ENCODE assay signal across 21 cellular contexts in the genomic region with DNA sequence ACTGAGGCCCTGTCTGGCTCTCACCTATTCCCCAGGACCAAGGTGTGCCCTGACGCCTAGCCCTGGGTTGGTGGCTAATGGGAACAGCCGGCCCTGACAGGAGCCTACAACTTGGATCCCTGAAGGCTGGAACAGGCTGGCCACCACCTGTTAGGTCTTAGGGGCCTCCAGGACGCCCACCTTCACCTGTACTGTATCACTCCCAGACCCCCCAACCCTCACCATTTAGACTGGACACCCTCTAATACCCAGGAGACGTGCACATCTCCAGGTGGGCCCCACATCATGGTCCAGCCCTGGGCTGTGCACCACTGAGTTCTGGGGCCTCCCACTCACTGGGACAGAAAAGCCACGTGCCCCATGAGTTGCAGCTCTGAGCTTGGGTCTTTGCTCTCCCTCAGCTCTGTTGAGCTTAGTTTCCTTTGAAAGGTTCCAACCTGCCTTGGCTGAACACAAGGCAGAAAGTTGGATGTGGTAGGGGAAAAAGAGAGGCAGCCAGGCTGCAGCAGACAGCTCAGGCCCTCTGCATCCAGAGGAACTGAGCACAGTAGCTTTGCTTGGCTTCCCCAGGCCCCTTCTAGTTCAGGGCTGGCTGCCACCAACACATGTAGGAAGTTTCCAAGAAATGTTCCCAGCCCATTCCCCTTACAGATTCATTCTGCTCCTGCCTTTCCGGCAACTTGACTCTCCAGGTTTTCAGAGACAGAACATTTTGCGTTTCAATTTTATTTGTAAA.
"Had no signal": no experiment of that assay in that cellular context is flagged by ENCODE, and none has a peak within 500 bp of the region (broad histone marks: within the 10 kb centered on the region; RNA-seq: fewer than 3 reads in every experiment).

No MANE protein-coding gene starts in this region.

- H3K36me3 ChIP-seq: breast epithelium, gastroesophageal sphincter, heart left ventricle, neutrophil, thyroid gland had no signal

- H3K27ac Mint-ChIP-seq: activated naive CD8-positive, alpha-beta T cell treated with anti-CD3 and anti-CD28 coated beads for 36 hours; activated T-cell treated with anti-CD3 and anti-CD28 coated beads, Interleukin-2, amount 50 U/mL, for 24 hours; activated T-helper 2 cell treated with anti-CD3 and anti-CD28 coated beads, Interferon-gamma antibody, Interleukin-2, Interleukin-4, amounts not matched to agents 10 μg/mL and 5 μg/mL and 100 μg/mL, durations not matched to agents 14 hours and 24 hours and 36 hours; effector memory CD8-positive, alpha-beta T cell; naive thymus-derived CD8-positive, alpha-beta T cell had no signal

- H3K9me3 Mint-ChIP-seq: activated naive CD8-positive, alpha-beta T cell treated with anti-CD3 and anti-CD28 coated beads for 36 hours; activated T-helper 2 cell treated with anti-CD3 and anti-CD28 coated beads, Interferon-gamma antibody, Interleukin-2, Interleukin-4, amounts not matched to agents 10 μg/mL and 5 μg/mL and 100 μg/mL, durations not matched to agents 14 hours and 24 hours and 36 hours; central memory CD8-positive, alpha-beta T cell; effector memory CD8-positive, alpha-beta T cell had no signal

- H3K4me3 Mint-ChIP-seq: activated naive CD8-positive, alpha-beta T cell treated with anti-CD3 and anti-CD28 coated beads for 36 hours; activated T-cell treated with anti-CD3 and anti-CD28 coated beads, Interleukin-2, amount 50 U/mL, for 24 hours; central memory CD8-positive, alpha-beta T cell; effector memory CD8-positive, alpha-beta T cell; naive thymus-derived CD8-positive, alpha-beta T cell had no signal

- H3K4me1 Mint-ChIP-seq: activated naive CD8-positive, alpha-beta T cell treated with anti-CD3 and anti-CD28 coated beads for 36 hours; central memory CD8-positive, alpha-beta T cell had no signal

- H3K4me3 ChIP-seq: breast epithelium, gastroesophageal sphincter, heart left ventricle, smooth muscle cell, thyroid gland had no signal

- H3K36me3 Mint-ChIP-seq: activated naive CD8-positive, alpha-beta T cell treated with anti-CD3 and anti-CD28 coated beads for 36 hours; naive thymus-derived CD8-positive, alpha-beta T cell had no signal

- H3K4me2 ChIP-seq: smooth muscle cell had no signal

- DNase-seq: activated CD4-positive, alpha-beta T cell treated with anti-CD3 and anti-CD28 coated beads for 1 hour; activated naive CD4-positive, alpha-beta T cell treated with Interleukin-2 at 50 U/mL for 16 hours; activated naive CD8-positive, alpha-beta T cell treated with anti-CD3 and anti-CD28 coated beads for 36 hours; activated T-cell treated with anti-CD3 and anti-CD28 coated beads, Interleukin-2, amount 50 U/mL, for 24 hours; amniotic stem cell; effector memory CD8-positive, alpha-beta T cell; heart left ventricle; islet precursor cell; left colon; naive thymus-derived CD8-positive, alpha-beta T cell; stimulated activated CD4-positive, alpha-beta T cell treated with anti-CD3 and anti-CD28 coated beads, Interleukin-4, amount 100 ng/mL, for 1 hour; stimulated activated naive CD8-positive, alpha-beta T cell treated with anti-CD3 and anti-CD28 coated beads, Interleukin-15, Interleukin-2, amounts not matched to agents 100 U/mL and 50 U/mL, for 24 hours; T-helper 1 cell; thyroid gland had no signal

- H3K27ac ChIP-seq: breast epithelium, gastroesophageal sphincter, heart left ventricle, neutrophil, parathyroid adenoma, thyroid gland had no signal

- H2AFZ ChIP-seq: parathyroid adenoma had no signal

- H3K9me3 ChIP-seq: breast epithelium, gastroesophageal sphincter, heart left ventricle, neutrophil, thyroid gland had no signal

- H3K79me2 ChIP-seq: parathyroid adenoma had no signal

- H3K27me3 ChIP-seq: breast epithelium, neutrophil, thyroid gland had no signal

- H3K4me1 ChIP-seq: breast epithelium, gastroesophageal sphincter, parathyroid adenoma, thyroid gland had no signal
